15 cellular contexts compared by ENCODE assay signal in genomic region chr1:80457409-80457808, GRCh38.
"Had no signal": no experiment of that assay in that cellular context is flagged by ENCODE, and none has a peak within 500 bp of the region (broad histone marks: within the 10 kb centered on the region; RNA-seq: fewer than 3 reads in every experiment).

No MANE protein-coding gene starts in this region.

- H3K27ac Mint-ChIP-seq: activated CD4-positive, alpha-beta T cell treated with anti-CD3 and anti-CD28 coated beads, Interleukin-2, amount 10 ng/mL, durations not matched to agents 7 days and 5 days; activated naive CD8-positive, alpha-beta T cell treated with anti-CD3 and anti-CD28 coated beads, Interleukin-2, amount 50 U/mL, for 24 hours; natural killer cell treated with Interleukin-12 subunit alpha and Interleukin-12 subunit beta and Interleukin-15 and Interleukin-18, amount 100 ng/mL, for 72 hours had no signal

- H3K9me3 ChIP-seq: prostate gland, right lobe of liver, transverse colon, vagina had no signal

- H3K27me3 Mint-ChIP-seq: activated CD4-positive, alpha-beta T cell treated with anti-CD3 and anti-CD28 coated beads, Interleukin-2, amount 10 ng/mL, durations not matched to agents 7 days and 5 days; activated naive CD8-positive, alpha-beta T cell treated with anti-CD3 and anti-CD28 coated beads, Interleukin-2, amount 50 U/mL, for 24 hours; natural killer cell treated with Interleukin-12 subunit alpha and Interleukin-12 subunit beta and Interleukin-15 and Interleukin-18, amount 100 ng/mL, for 72 hours had no signal

- H3K36me3 ChIP-seq: cardiac muscle cell, left ventricle myocardium inferior, prostate gland, right lobe of liver, transverse colon, vagina had no signal

- H3K4me1 ChIP-seq: left ventricle myocardium inferior, prostate gland, right lobe of liver, transverse colon, vagina had no signal

- H3K27ac ChIP-seq: cardiac muscle cell, left ventricle myocardium inferior, prostate gland, right lobe of liver, transverse colon, vagina had no signal

- H3K4me2 ChIP-seq: smooth muscle cell had no signal

- H3K9me3 Mint-ChIP-seq: activated CD4-positive, alpha-beta T cell treated with anti-CD3 and anti-CD28 coated beads, Interleukin-2, amount 10 ng/mL, durations not matched to agents 7 days and 5 days had no signal

- H3K4me3 ChIP-seq: cardiac muscle cell, left ventricle myocardium inferior, prostate gland, right lobe of liver, smooth muscle cell, transverse colon, vagina had no signal

- H3K4me1 Mint-ChIP-seq: activated CD4-positive, alpha-beta T cell treated with anti-CD3 and anti-CD28 coated beads, Interleukin-2, amount 10 ng/mL, durations not matched to agents 7 days and 5 days; activated naive CD8-positive, alpha-beta T cell treated with anti-CD3 and anti-CD28 coated beads, Interleukin-2, amount 50 U/mL, for 24 hours had no signal

- ATAC-seq: activated naive CD8-positive, alpha-beta T cell treated with anti-CD3 and anti-CD28 coated beads, Interleukin-2, amount 50 U/mL, for 24 hours; natural killer cell treated with Interleukin-12 subunit alpha and Interleukin-12 subunit beta and Interleukin-15 and Interleukin-18, amount 100 ng/mL, for 72 hours; right lobe of liver; stimulated activated naive CD8-positive, alpha-beta T cell treated with anti-CD3 and anti-CD28 coated beads, Interleukin-15, Interleukin-2, amounts not matched to agents 100 U/mL and 50 U/mL, for 24 hours had no signal

- H3K27me3 ChIP-seq: cardiac muscle cell, right lobe of liver, transverse colon, vagina had no signal

- H3K4me3 Mint-ChIP-seq: activated CD4-positive, alpha-beta T cell treated with anti-CD3 and anti-CD28 coated beads, Interleukin-2, amount 10 ng/mL, durations not matched to agents 7 days and 5 days; activated naive CD8-positive, alpha-beta T cell treated with anti-CD3 and anti-CD28 coated beads, Interleukin-2, amount 50 U/mL, for 24 hours; natural killer cell treated with Interleukin-12 subunit alpha and Interleukin-12 subunit beta and Interleukin-15 and Interleukin-18, amount 100 ng/mL, for 72 hours had no signal

- DNase-seq: activated CD4-positive, alpha-beta T cell treated with anti-CD3 and anti-CD28 coated beads, Interleukin-2, amount 10 ng/mL, durations not matched to agents 7 days and 5 days; activated CD8-positive, alpha-beta memory T cell treated with anti-CD3 and anti-CD28 coated beads for 24 hours; activated naive CD4-positive, alpha-beta T cell; activated naive CD8-positive, alpha-beta T cell treated with anti-CD3 and anti-CD28 coated beads, Interleukin-2, amount 50 U/mL, for 24 hours; kidney; left ventricle myocardium inferior; mesenchymal stem cell; right lobe of liver; stimulated activated naive CD8-positive, alpha-beta T cell treated with anti-CD3 and anti-CD28 coated beads, Interleukin-15, Interleukin-2, amounts not matched to agents 100 U/mL and 50 U/mL, for 24 hours; transverse colon had no signal
